ENCODE assay signal across 11 cellular contexts in genomic region chr1:203448521-203449061, GRCh38. TPM values are rescaled to one million over a fixed set of nuclear protein-coding genes. Genes with fewer than 3 reads are reported as not detected.
DNase-seq lines count a peak whose midpoint lies in the region; ATAC-seq and TF ChIP-seq lines count a peak whose summit lies in the region.
"Had no signal": no experiment of that assay in that cellular context is flagged by ENCODE, and none has a peak within 500 bp of the region (broad histone marks: within the 10 kb centered on the region; RNA-seq: fewer than 3 reads in every experiment).

No MANE protein-coding gene starts in this region.

- no peak overlapping the region for H3K4me3 ChIP-seq in left ventricle myocardium inferior
- no peak overlapping the region for H3K4me3 ChIP-seq in rectal smooth muscle tissue (ENCODE audit: low read length)
- H3K4me3 ChIP-seq: K562 had no signal

- H3K9ac ChIP-seq in rectal smooth muscle tissue (ENCODE audit: low read length), result no peak overlapping the region

- H3K36me3 ChIP-seq in left ventricle myocardium inferior, result no peaks in the 10 kb centered on the region
- no peaks in the 10 kb centered on the region for H3K36me3 ChIP-seq in rectal smooth muscle tissue (ENCODE audit: control insufficient read depth, insufficient read depth, low read length)

- H3K4me1 ChIP-seq in left ventricle myocardium inferior, result peaks cover 14% of the 10 kb centered on the region
- peaks cover 10% of the 10 kb centered on the region for H3K4me1 ChIP-seq in rectal smooth muscle tissue (ENCODE audit: control insufficient read depth, insufficient read depth, low read length)

- peaks cover 13% of the 10 kb centered on the region for H3K9me3 ChIP-seq in left ventricle myocardium inferior (replicated peaks)

- peak; percentile 60 for DNase-seq in COLO829 (ENCODE audit: low spot score)
- DNase-seq in NCI-H524 treated with DMSO at 0.1 percent for 48 hours (lab: John Stamatoyannopoulos, UW), result peak; percentile 42
- DNase-seq in left ventricle myocardium inferior, result peak; percentile 37
- DNase-seq in HuH-7.5 (ENCODE audit: low spot score), result no peak
- DNase-seq in putamen (ENCODE audit: low spot score), result no peak
- no peak for DNase-seq in glomerular visceral epithelial cell (ENCODE audit: extremely low spot score)
- DNase-seq: naive B cell, NCI-H774 had no signal

- H3K27ac ChIP-seq in left ventricle myocardium inferior (replicated peaks) (peak overlapping the region; percentile 73), rectal smooth muscle tissue (ENCODE audit: low read depth, low read length) (peak overlapping the region; percentile 18)

- intact Hi-C loops in left ventricle myocardium inferior (cut with micrococcal nuclease), result loop anchor here (5.0 to 10.0 kb wide), 2 partner anchors 104 to 366 kb away; no protein-coding TSS in a partner anchor

- no peak for ATAC-seq in GM18867 (IDR thresholded peaks at IDR 0.05; ENCODE audit: unreplicated experiment)
- ATAC-seq: K562 had no signal

- H3K27me3 ChIP-seq in left ventricle myocardium inferior (ENCODE audit: low read depth), result peaks cover 32% of the 10 kb centered on the region
- H3K27me3 ChIP-seq in rectal smooth muscle tissue (ENCODE audit: control insufficient read depth, insufficient read depth, low read length), result no peaks in the 10 kb centered on the region

- no peak for TF ChIP-seq CTCF in left ventricle myocardium inferior (IDR thresholded peaks at IDR 0.05; ENCODE audit: borderline replicate concordance)

RNA-seq across cellular contexts. Expression of gene PRELP, which starts 27.0 kb away (rescaled TPM):
- 22.5 TPM for total RNA-seq in left ventricle myocardium inferior

RNA-seq across cellular contexts. Expression of gene OPTC, which starts 45.4 kb away (rescaled TPM):
- total RNA-seq in left ventricle myocardium inferior, result not detected
- total RNA-seq: K562 had no signal

Comparison
In these comparisons a context has a peak if more than half of its experiments do, and no peak if none do; other contexts are left out.
1. DNase-seq: peak in COLO829 (single experiment), NCI-H524 treated with DMSO at 0.1 percent for 48 hours (single experiment) and left ventricle myocardium inferior (single experiment); none in HuH-7.5 (single experiment), putamen (single experiment) and glomerular visceral epithelial cell (single experiment).